Comparison of ENCODE assay signal across 8 cellular contexts in the genomic region with DNA sequence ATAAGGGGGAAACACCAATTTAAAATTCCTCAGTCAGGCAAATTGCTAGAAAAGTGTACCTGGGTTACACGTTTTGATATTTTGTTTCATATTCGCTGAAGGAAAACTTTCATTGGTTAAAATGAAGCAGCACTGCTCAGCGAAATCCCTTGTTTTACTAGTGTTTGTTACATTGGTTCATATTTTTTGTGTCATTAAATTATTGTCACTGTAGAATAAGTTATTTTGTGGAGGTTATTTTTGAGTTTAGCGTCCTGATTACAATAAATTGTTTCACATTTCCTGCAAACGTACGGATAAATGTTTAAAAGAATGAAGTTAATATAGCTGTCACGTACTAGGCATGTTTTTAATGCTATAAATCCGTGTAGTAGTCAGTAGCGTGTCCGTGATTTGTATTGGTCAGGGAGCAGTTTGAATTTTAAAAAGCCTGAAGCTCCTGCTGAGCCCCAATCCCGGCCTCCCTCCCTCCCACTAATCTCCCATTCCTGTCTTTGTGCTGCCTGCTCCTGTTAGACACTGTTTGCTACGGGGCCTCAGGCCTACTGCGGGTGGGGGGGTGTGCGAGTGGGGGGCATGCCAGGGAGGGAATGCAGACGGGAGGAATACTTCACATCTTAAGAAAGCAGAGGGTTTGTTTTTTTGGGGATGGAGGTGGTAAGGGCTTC. TPM values are rescaled to one million over a fixed set of nuclear protein-coding genes. Genes with fewer than 3 reads are reported as not detected.
DNase-seq lines count a peak whose midpoint lies in the region; ATAC-seq and TF ChIP-seq lines count a peak whose summit lies in the region.

No MANE protein-coding gene starts in this region.

- H3K36me3 ChIP-seq in CD8-positive, alpha-beta memory T cell (ENCODE audit: insufficient read depth, low read length) = no peaks in the 10 kb centered on the region

- H3K4me3 Mint-ChIP-seq in CD8-positive, alpha-beta memory T cell = peak overlapping the region; percentile 93 to 98 (median 95)
- peak overlapping the region; percentile 93 for H3K4me3 Mint-ChIP-seq in neural crest cell

- H3K36me3 Mint-ChIP-seq in CD8-positive, alpha-beta memory T cell = peaks cover 0 to 27% (median 0%) of the 10 kb centered on the region in 3 donors
- H3K36me3 Mint-ChIP-seq in neural crest cell (ENCODE audit: low read depth) = no peaks in the 10 kb centered on the region

- peak overlapping the region; percentile 97 for H3K27ac ChIP-seq in CD8-positive, alpha-beta memory T cell (ENCODE audit: low read depth, low read length)

- H3K27me3 ChIP-seq in CD8-positive, alpha-beta memory T cell (ENCODE audit: insufficient read depth, low read length, poor library complexity, severe bottlenecking) = no peaks in the 10 kb centered on the region

- CTCF ChIA-PET in CD8-positive, alpha-beta memory T cell (lab: Charles Lee) = interaction anchor here (0.5 to 2.2 kb wide), 2 partner anchors 24 to 149 kb away, joined by 3 to 6 read pairs; no protein-coding TSS in a partner anchor

- TF ChIP-seq CTCF in neural crest cell (conservative IDR thresholded peaks at IDR 0.05) = no peak

- H3K4me3 ChIP-seq in CD8-positive, alpha-beta memory T cell (ENCODE audit: low read length) = peak overlapping the region; percentile 75

- H3K27ac Mint-ChIP-seq in CD8-positive, alpha-beta memory T cell = peak overlapping the region; percentile 94 to 99 (median 98)
- H3K27ac Mint-ChIP-seq in neural crest cell (ENCODE audit: unreplicated experiment) = peak overlapping the region; percentile 87

- no peaks in the 10 kb centered on the region for H3K9me3 ChIP-seq in CD8-positive, alpha-beta memory T cell (ENCODE audit: low read length)

- peaks cover 59 to 67% (median 67%) of the 10 kb centered on the region in 3 donors for H3K4me1 Mint-ChIP-seq in CD8-positive, alpha-beta memory T cell
- H3K4me1 Mint-ChIP-seq in neural crest cell = peaks cover 51% of the 10 kb centered on the region

- no peak for TF ChIP-seq POLR2A in erythroblast (IDR thresholded peaks at IDR 0.05; ENCODE audit: low read length)

- POLR2A ChIA-PET in CD8-positive, alpha-beta memory T cell (lab: Charles Lee) = no interaction called here

- no peaks in the 10 kb centered on the region for H3K9me3 Mint-ChIP-seq in CD8-positive, alpha-beta memory T cell
- H3K9me3 Mint-ChIP-seq in neural crest cell = no peaks in the 10 kb centered on the region

- peaks cover 58% of the 10 kb centered on the region for H3K4me1 ChIP-seq in CD8-positive, alpha-beta memory T cell (ENCODE audit: insufficient read depth, low read length)

- H3K27me3 Mint-ChIP-seq in CD8-positive, alpha-beta memory T cell = no peaks in the 10 kb centered on the region
- H3K27me3 Mint-ChIP-seq in neural crest cell (ENCODE audit: low read depth) = no peaks in the 10 kb centered on the region

- DNase-seq in CD8-positive, alpha-beta memory T cell = no peak
- DNase-seq in HT-29 (ENCODE audit: low spot score) (peak; percentile 44), erythroblast (lab: John Stamatoyannopoulos, UW) (peak; percentile 22 to 45), neural crest cell (ENCODE audit: low read depth, low spot score) (peak; percentile 30)

- ATAC-seq in SK-N-SH treated with all-trans-retinoic acid at 6 μM for 48 hours (0 out of 3 replicates have a peak, but pooled peaks have one; percentile 2), HG02759 (IDR thresholded peaks at IDR 0.05; ENCODE audit: unreplicated experiment) (no peak), GM21515 (IDR thresholded peaks at IDR 0.05; ENCODE audit: unreplicated experiment) (no peak), GM18868 (IDR thresholded peaks at IDR 0.05; ENCODE audit: unreplicated experiment) (no peak)

TF ChIP-seq in SK-N-SH treated with all-trans-retinoic acid at 6 μM for 48 hours, 23 proteins besides CTCF, POLR2A, EP300 and RAD21:
- TF ChIP-seq, protein P1, sequence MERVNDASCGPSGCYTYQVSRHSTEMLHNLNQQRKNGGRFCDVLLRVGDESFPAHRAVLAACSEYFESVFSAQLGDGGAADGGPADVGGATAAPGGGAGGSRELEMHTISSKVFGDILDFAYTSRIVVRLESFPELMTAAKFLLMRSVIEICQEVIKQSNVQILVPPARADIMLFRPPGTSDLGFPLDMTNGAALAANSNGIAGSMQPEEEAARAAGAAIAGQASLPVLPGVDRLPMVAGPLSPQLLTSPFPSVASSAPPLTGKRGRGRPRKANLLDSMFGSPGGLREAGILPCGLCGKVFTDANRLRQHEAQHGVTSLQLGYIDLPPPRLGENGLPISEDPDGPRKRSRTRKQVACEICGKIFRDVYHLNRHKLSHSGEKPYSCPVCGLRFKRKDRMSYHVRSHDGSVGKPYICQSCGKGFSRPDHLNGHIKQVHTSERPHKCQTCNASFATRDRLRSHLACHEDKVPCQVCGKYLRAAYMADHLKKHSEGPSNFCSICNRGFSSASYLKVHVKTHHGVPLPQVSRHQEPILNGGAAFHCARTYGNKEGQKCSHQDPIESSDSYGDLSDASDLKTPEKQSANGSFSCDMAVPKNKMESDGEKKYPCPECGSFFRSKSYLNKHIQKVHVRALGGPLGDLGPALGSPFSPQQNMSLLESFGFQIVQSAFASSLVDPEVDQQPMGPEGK (CRISPR knock-in tag; IDR thresholded peaks at IDR 0.05; ENCODE audit: borderline replicate concordance) = peak; percentile 54; the same call in 1 of the 2 replicates
- TF ChIP-seq GLIS3 (CRISPR knock-in tag; IDR thresholded peaks at IDR 0.05) = no peak
- TF ChIP-seq TOX (CRISPR knock-in tag; IDR thresholded peaks at IDR 0.05; ENCODE audit: borderline replicate concordance) = no peak
- TF ChIP-seq ARNTL (CRISPR knock-in tag; IDR thresholded peaks at IDR 0.05; ENCODE audit: borderline replicate concordance, low read depth) = no peak

RNA-seq across cellular contexts. Expression of a gene that starts 2.0 kb away (rescaled TPM):
- total RNA-seq in CD8-positive, alpha-beta memory T cell = 10 to 100 TPM; 47.3 to 55.0 TPM
- 36.4 TPM for polyA plus RNA-seq in CD8-positive, alpha-beta memory T cell
- 11.0 and 11.2 TPM in 2 replicates for total RNA-seq in HT-29 (2014; rRNA removed; shearing (Covaris generic))
- 66.3 and 67.8 TPM in 2 replicates for total RNA-seq in neural crest cell

Comparison
In these comparisons a context has a peak if more than half of its experiments do, and no peak if none do; other contexts are left out.
1. DNase-seq: peak in HT-29 (single experiment), erythroblast (2 of 2) and neural crest cell (single experiment); none in CD8-positive, alpha-beta memory T cell (0 of 5).